In genomic region chr13:23470706-23471610, GRCh38 we compare ENCODE assay signal across 15 cellular contexts. TPM values are rescaled to one million over a fixed set of nuclear protein-coding genes. Genes with fewer than 3 reads are reported as not detected.
DNase-seq lines count a peak whose midpoint lies in the region; TF ChIP-seq lines count a peak whose summit lies in the region.
"Had no signal": no experiment of that assay in that cellular context is flagged by ENCODE, and none has a peak within 500 bp of the region (broad histone marks: within the 10 kb centered on the region; RNA-seq: fewer than 3 reads in every experiment).

No MANE protein-coding gene starts in this region.

- H3K36me3 ChIP-seq in HEK293 (ENCODE audit: control insufficient read depth in 2 of 2, insufficient read depth in 1 of 2, low read length in 2 of 2): no peaks in the 10 kb centered on the region

- H3K27ac ChIP-seq in HEK293 (ENCODE audit: extremely low read depth, low read depth, low read length): no peak overlapping the region
- H3K27ac ChIP-seq: HL-60 had no signal

- CTCF ChIA-PET in HEK293 (lab: Yijun Ruan, JAX): interaction anchor here (0.8 kb wide), 1 partner anchor 9 kb away, joined by 6 read pairs; no protein-coding TSS in a partner anchor

- TF ChIP-seq CTCF in HEK293 (tag by site-specific recombination; IDR thresholded peaks at IDR 0.05): no peak

- H3K4me1 ChIP-seq in HEK293 (ENCODE audit: control insufficient read depth, insufficient read depth, low read length): no peaks in the 10 kb centered on the region

- POLR2A ChIA-PET in HEK293 (lab: Yijun Ruan, JAX): interaction anchor here (0.6 kb wide), 1 partner anchor 340 kb away, joined by 3 read pairs; no protein-coding TSS in a partner anchor

- H3K4me3 ChIP-seq in HEK293 (ENCODE audit: low read depth, low read length): no peak overlapping the region
- H3K4me3 ChIP-seq: mucosa of descending colon had no signal

- H3K9me3 ChIP-seq in HEK293 (ENCODE audit: control insufficient read depth, insufficient read depth, low read depth, low read length): no peaks in the 10 kb centered on the region
- H3K9me3 ChIP-seq: mucosa of descending colon had no signal

- peak; percentile 61 for DNase-seq in RPMI7951 (ENCODE audit: low read depth)
- peak; percentile 21 for DNase-seq in fibroblast of gingiva (ENCODE audit: low read depth)
- DNase-seq in putamen (ENCODE audit: low spot score): peak; percentile 7
- no peak for DNase-seq in NOMO-1 treated with DMSO at 0.1 percent for 48 hours (lab: John Stamatoyannopoulos, UW; ENCODE audit: unreplicated experiment)
- no peak for DNase-seq in NCI-H128 (lab: John Stamatoyannopoulos, UW; ENCODE audit: unreplicated experiment)
- no peak for DNase-seq in occipital lobe (lab: John Stamatoyannopoulos, UW)
- DNase-seq in NCI-H1105 (lab: John Stamatoyannopoulos, UW): no peak
- DNase-seq: activated CD4-positive, alpha-beta T cell treated with anti-CD3 and anti-CD28 coated beads, Interleukin-2, amount 50 U/mL, for 4 hours; activated T-cell treated with anti-CD3 and anti-CD28 coated beads, Interleukin-2, amount 50 U/mL, for 4 hours; mucosa of descending colon; posterior cingulate gyrus; Right ventricle myocardium superior; stimulated activated naive CD8-positive, alpha-beta T cell treated with anti-CD3 and anti-CD28 coated beads, Interleukin-15, amount 100 ng/mL, for 72 hours had no signal

TF ChIP-seq in HEK293, 187 proteins besides CTCF, POLR2A, EP300 and RAD21:
- 0 out of 2 replicates have a peak, but pooled peaks have one; percentile 41 for TF ChIP-seq SCRT2 (tag by site-specific recombination; IDR thresholded peaks at IDR 0.05)
- TF ChIP-seq FEZF1 (tag by site-specific recombination; IDR thresholded peaks at IDR 0.05): peak; percentile 58
- TF ChIP-seq ZNF670 (tag by site-specific recombination; IDR thresholded peaks at IDR 0.05; ENCODE audit: low read depth): no peak
- TF ChIP-seq ZNF140 (tag by site-specific recombination; IDR thresholded peaks at IDR 0.05): no peak
- TF ChIP-seq MEIS1 (CRISPR knock-in tag; IDR thresholded peaks at IDR 0.05; ENCODE audit: borderline replicate concordance): no peak
- no peak for TF ChIP-seq ZNF394 (tag by site-specific recombination; IDR thresholded peaks at IDR 0.05; ENCODE audit: borderline replicate concordance)

RNA-seq across cellular contexts. Expression of gene SACS, which starts 37.5 kb away (rescaled TPM):
- 63.0 and 64.2 TPM in 2 replicates for total RNA-seq in RPMI7951 (2014; rRNA removed; shearing (Covaris generic))
- total RNA-seq in occipital lobe: 177 TPM

Comparison
In these comparisons a context has a peak if more than half of its experiments do, and no peak if none do; other contexts are left out.
1. DNase-seq: peak in RPMI7951 (single experiment), fibroblast of gingiva (single experiment) and putamen (single experiment); none in NOMO-1 treated with DMSO at 0.1 percent for 48 hours (single experiment), NCI-H128 (single experiment), occipital lobe (single experiment) and NCI-H1105 (single experiment).